ENCODE assay signal across 13 cellular contexts in the genomic region with DNA sequence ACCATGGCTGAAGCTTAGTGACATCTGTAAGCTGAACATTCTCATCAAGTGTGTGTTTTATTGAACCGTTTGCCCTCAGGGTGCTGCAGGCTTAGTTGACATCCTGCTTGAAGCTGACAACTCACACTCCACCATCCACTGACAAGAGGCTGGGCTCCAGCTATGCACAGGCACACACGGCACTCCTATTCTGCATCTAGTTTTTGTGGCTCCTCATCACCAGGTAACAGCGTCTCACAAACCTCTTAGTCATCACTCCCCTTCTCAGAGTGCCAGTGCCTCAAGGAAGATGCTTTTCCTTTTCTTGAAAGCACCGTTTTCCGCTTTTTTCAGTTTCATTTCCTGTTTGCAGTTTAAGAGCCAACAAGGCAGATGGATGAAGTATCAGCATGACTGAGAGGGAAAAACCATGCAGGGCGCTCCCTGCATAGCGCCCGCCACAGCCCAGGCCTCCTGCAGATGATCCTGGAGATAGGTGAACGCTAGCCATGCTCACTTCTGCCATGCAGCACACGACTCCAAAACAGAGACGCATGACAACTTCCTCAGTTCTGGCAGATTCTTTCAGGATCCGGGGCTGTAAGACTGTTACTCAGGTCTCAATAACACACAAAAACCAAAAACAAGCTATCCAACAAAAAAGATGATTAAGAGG.
DNase-seq lines count a peak whose midpoint lies in the region; ATAC-seq and TF ChIP-seq lines count a peak whose summit lies in the region.
"Had no signal": no experiment of that assay in that cellular context is flagged by ENCODE, and none has a peak within 500 bp of the region (broad histone marks: within the 10 kb centered on the region; RNA-seq: fewer than 3 reads in every experiment).

No MANE protein-coding gene starts in this region.

- H3K4me1 Mint-ChIP-seq in activated CD4-positive, alpha-beta T cell treated with anti-CD3 and anti-CD28 coated beads, Interleukin-2, amount 10 ng/mL, durations not matched to agents 7 days and 5 days: peaks cover 56% of the 10 kb centered on the region
- H3K4me1 Mint-ChIP-seq in endothelial cell (ENCODE audit: unreplicated experiment) (peaks cover 10% of the 10 kb centered on the region), chondrocyte (ENCODE audit: low read depth) (peaks cover 19% of the 10 kb centered on the region)

- DNase-seq in stimulated activated CD4-positive, alpha-beta T cell treated with anti-CD3 and anti-CD28 coated beads, Interleukin-15, amount 100 ng/mL, for 24 hours: peak; percentile 41
- no peak for DNase-seq in stimulated activated CD4-positive, alpha-beta T cell treated with anti-CD3 and anti-CD28 coated beads, Interleukin-4, amount 100 ng/mL, for 1 hour
- DNase-seq in activated CD4-positive, alpha-beta T cell treated with anti-CD3 and anti-CD28 coated beads, Interleukin-2, amount 10 ng/mL, durations not matched to agents 7 days and 5 days: peak; percentile 15
- no peak for DNase-seq in endothelial cell (ENCODE audit: low spot score)
- no peak for DNase-seq in NCI-H345 (lab: John Stamatoyannopoulos, UW)
- no peak for DNase-seq in chondrocyte (ENCODE audit: low spot score)
- no peak for DNase-seq in NK-92 (lab: John Stamatoyannopoulos, UW; ENCODE audit: unreplicated experiment)
- DNase-seq: DMS79 treated with DMSO at 0.1 percent for 48 hours, GOT3, lower lobe of right lung, MG63, Peyer's patch had no signal

- CTCF ChIA-PET in activated CD4-positive, alpha-beta T cell treated with anti-CD3 and anti-CD28 coated beads, Interleukin-2, amount 10 ng/mL, durations not matched to agents 7 days and 5 days (lab: Charles Lee): interaction anchor here (2.4 to 3.3 kb wide), 3 partner anchors 10 to 45 kb away, joined by 7 to 15 read pairs (median 13); no protein-coding TSS in a partner anchor

- ATAC-seq in GM19023 (IDR thresholded peaks at IDR 0.05; ENCODE audit: unreplicated experiment): no peak
- ATAC-seq: lower lobe of right lung had no signal

- TF ChIP-seq CTCF in endothelial cell (IDR thresholded peaks at IDR 0.05; ENCODE audit: unreplicated experiment) (no peak), chondrocyte (IDR thresholded peaks at IDR 0.05) (no peak)

- no peaks in the 10 kb centered on the region for H3K27me3 Mint-ChIP-seq in activated CD4-positive, alpha-beta T cell treated with anti-CD3 and anti-CD28 coated beads, Interleukin-2, amount 10 ng/mL, durations not matched to agents 7 days and 5 days
- H3K27me3 Mint-ChIP-seq in endothelial cell (ENCODE audit: unreplicated experiment) (peaks cover 3% of the 10 kb centered on the region), chondrocyte (ENCODE audit: low read depth) (no peaks in the 10 kb centered on the region)

- H3K27ac Mint-ChIP-seq in activated CD4-positive, alpha-beta T cell treated with anti-CD3 and anti-CD28 coated beads, Interleukin-2, amount 10 ng/mL, durations not matched to agents 7 days and 5 days: no peak overlapping the region
- peak overlapping the region; percentile 12 for H3K27ac Mint-ChIP-seq in endothelial cell (ENCODE audit: unreplicated experiment)
- H3K27ac Mint-ChIP-seq in chondrocyte (ENCODE audit: unreplicated experiment): no peak overlapping the region

- H3K36me3 Mint-ChIP-seq in activated CD4-positive, alpha-beta T cell treated with anti-CD3 and anti-CD28 coated beads, Interleukin-2, amount 10 ng/mL, durations not matched to agents 7 days and 5 days (ENCODE audit: low read depth): no peaks in the 10 kb centered on the region
- H3K36me3 Mint-ChIP-seq in endothelial cell (ENCODE audit: low read depth, unreplicated experiment): no peaks in the 10 kb centered on the region
- no peaks in the 10 kb centered on the region for H3K36me3 Mint-ChIP-seq in chondrocyte (ENCODE audit: low read depth)

- peaks cover 5% of the 10 kb centered on the region for H3K9me3 Mint-ChIP-seq in activated CD4-positive, alpha-beta T cell treated with anti-CD3 and anti-CD28 coated beads, Interleukin-2, amount 10 ng/mL, durations not matched to agents 7 days and 5 days
- H3K9me3 Mint-ChIP-seq in endothelial cell (ENCODE audit: unreplicated experiment) (no peaks in the 10 kb centered on the region), chondrocyte (ENCODE audit: low read depth) (no peaks in the 10 kb centered on the region)

- POLR2A ChIA-PET in activated CD4-positive, alpha-beta T cell treated with anti-CD3 and anti-CD28 coated beads, Interleukin-2, amount 10 ng/mL, durations not matched to agents 7 days and 5 days (lab: Charles Lee): no interaction called here

- H3K4me3 Mint-ChIP-seq in activated CD4-positive, alpha-beta T cell treated with anti-CD3 and anti-CD28 coated beads, Interleukin-2, amount 10 ng/mL, durations not matched to agents 7 days and 5 days: no peak overlapping the region
- H3K4me3 Mint-ChIP-seq in endothelial cell (ENCODE audit: unreplicated experiment) (no peak overlapping the region), chondrocyte (ENCODE audit: unreplicated experiment) (no peak overlapping the region)

Comparison
In these comparisons a context has a peak if more than half of its experiments do, and no peak if none do; other contexts are left out.
1. DNase-seq: peak in stimulated activated CD4-positive, alpha-beta T cell treated with anti-CD3 and anti-CD28 coated beads, Interleukin-15, amount 100 ng/mL, for 24 hours (single experiment) and activated CD4-positive, alpha-beta T cell treated with anti-CD3 and anti-CD28 coated beads, Interleukin-2, amount 10 ng/mL, durations not matched to agents 7 days and 5 days (single experiment); none in stimulated activated CD4-positive, alpha-beta T cell treated with anti-CD3 and anti-CD28 coated beads, Interleukin-4, amount 100 ng/mL, for 1 hour (single experiment), endothelial cell (single experiment), NCI-H345 (single experiment), chondrocyte (single experiment) and NK-92 (single experiment).